In genomic region chr6:139637766-139638165, GRCh38 we compare ENCODE assay signal across 37 cellular contexts.
"Had no signal": no experiment of that assay in that cellular context is flagged by ENCODE, and none has a peak within 500 bp of the region (broad histone marks: within the 10 kb centered on the region; RNA-seq: fewer than 3 reads in every experiment).

No MANE protein-coding gene starts in this region.

- H3K4me3 ChIP-seq: ascending aorta, cardiac muscle cell had no signal

- DNase-seq: activated B cell treated with CpG ODN at 0.5 μM for 24 hours; activated CD4-positive, alpha-beta memory T cell treated with anti-CD3 and anti-CD28 coated beads for 36 hours; activated CD4-positive, alpha-beta T cell treated with anti-CD3 and anti-CD28 coated beads for 4 hours; activated CD4-positive, alpha-beta T cell treated with anti-CD3 and anti-CD28 coated beads, Interleukin-2, amount 10 ng/mL, durations not matched to agents 24 days and 14 days; activated CD4-positive, alpha-beta T cell treated with anti-CD3 and anti-CD28 coated beads, Interleukin-2, amount 50 U/mL, for 1 hour; activated CD4-positive, alpha-beta T cell treated with anti-CD3 and anti-CD28 coated beads, Interleukin-2, amount 50 U/mL, for 4 hours; activated CD4-positive, CD25-positive, alpha-beta regulatory T cell treated with anti-CD3 and anti-CD28 coated beads, Interleukin-2, amount 50 U/mL, for 72 hours; activated CD8-positive, alpha-beta memory T cell treated with anti-CD3 and anti-CD28 coated beads, Interleukin-2, amount 50 U/mL, for 4 hours; activated CD8-positive, alpha-beta T cell treated with anti-CD3 and anti-CD28 coated beads for 36 hours; activated effector memory CD4-positive, alpha-beta T cell treated with Interleukin-2 at 50 U/mL for 16 hours; activated gamma-delta T cell; activated naive CD4-positive, alpha-beta T cell treated with anti-CD3 and anti-CD28 coated beads, Interleukin-2, amount 10 ng/mL, durations not matched to agents 7 days and 5 days; activated naive CD4-positive, alpha-beta T cell treated with Interleukin-2 at 50 U/mL for 16 hours; activated naive CD8-positive, alpha-beta T cell treated with anti-CD3 and anti-CD28 coated beads, Interleukin-2, amount 10 ng/mL, durations not matched to agents 7 days and 5 days; activated naive CD8-positive, alpha-beta T cell treated with anti-CD3 and anti-CD28 coated beads, Interleukin-2, amount 50 U/mL, for 24 hours; activated T-cell treated with anti-CD3 and anti-CD28 coated beads for 4 hours; activated T-cell treated with anti-CD3 and anti-CD28 coated beads, Interleukin-2, amount 50 U/mL, for 1 hour; amygdala; anterior cingulate cortex; caudate nucleus; cerebellar nuclear complex; SW 1271; T-helper 1 cell; T-helper 2 cell; T-helper 9 cell had no signal

- FAIRE-seq: bronchial epithelial cell, TTC549 had no signal

- H3K27me3 ChIP-seq: ascending aorta, cardiac muscle cell had no signal

- H3K4me3 Mint-ChIP-seq: activated B cell treated with CpG ODN at 0.5 μM for 24 hours; activated CD4-positive, alpha-beta memory T cell treated with anti-CD3 and anti-CD28 coated beads for 36 hours; activated CD4-positive, alpha-beta T cell treated with anti-CD3 and anti-CD28 coated beads, Interleukin-2, amount 10 ng/mL, durations not matched to agents 24 days and 14 days; activated CD8-positive, alpha-beta T cell treated with anti-CD3 and anti-CD28 coated beads for 36 hours; activated naive CD4-positive, alpha-beta T cell treated with anti-CD3 and anti-CD28 coated beads, Interleukin-2, amount 10 ng/mL, durations not matched to agents 7 days and 5 days; activated naive CD4-positive, alpha-beta T cell treated with anti-CD3 and anti-CD28 coated beads, Interleukin-2, amount 50 U/mL, for 24 hours; activated naive CD8-positive, alpha-beta T cell; activated naive CD8-positive, alpha-beta T cell treated with anti-CD3 and anti-CD28 coated beads, Interleukin-2, amount 10 ng/mL, durations not matched to agents 7 days and 5 days; activated naive CD8-positive, alpha-beta T cell treated with anti-CD3 and anti-CD28 coated beads, Interleukin-2, amount 50 U/mL, for 24 hours; brain; central memory CD8-positive, alpha-beta T cell; T-helper 1 cell treated with Interleukin-12 subunit alpha and Interleukin-12 subunit beta and Interleukin-4 antibody, amounts not matched to agents 30 μg/mL and 1 μg/mL, for 36 hours; T-helper 2 cell treated with Interferon-gamma antibody and Interleukin-4, amounts not matched to agents 5 μg/mL and 100 μg/mL, for 36 hours had no signal

- ATAC-seq: activated CD8-positive, alpha-beta T cell treated with anti-CD3 and anti-CD28 coated beads for 36 hours; activated naive CD8-positive, alpha-beta T cell treated with anti-CD3 and anti-CD28 coated beads, Interleukin-2, amount 50 U/mL, for 24 hours had no signal

- H3K27ac ChIP-seq: ascending aorta, cardiac muscle cell, VCaP had no signal

- H3K9me3 ChIP-seq: ascending aorta had no signal

- H3K9me3 Mint-ChIP-seq: activated B cell treated with CpG ODN at 0.5 μM for 24 hours; activated CD4-positive, alpha-beta memory T cell treated with anti-CD3 and anti-CD28 coated beads for 36 hours; activated CD8-positive, alpha-beta T cell treated with anti-CD3 and anti-CD28 coated beads for 36 hours; activated naive CD4-positive, alpha-beta T cell treated with anti-CD3 and anti-CD28 coated beads, Interleukin-2, amount 10 ng/mL, durations not matched to agents 7 days and 5 days; activated naive CD4-positive, alpha-beta T cell treated with anti-CD3 and anti-CD28 coated beads, Interleukin-2, amount 50 U/mL, for 24 hours; activated naive CD8-positive, alpha-beta T cell treated with anti-CD3 and anti-CD28 coated beads, Interleukin-2, amount 10 ng/mL, durations not matched to agents 7 days and 5 days; activated naive CD8-positive, alpha-beta T cell treated with anti-CD3 and anti-CD28 coated beads, Interleukin-2, amount 50 U/mL, for 24 hours; activated T-helper 2 cell treated with anti-CD3 and anti-CD28 coated beads, Interferon-gamma antibody, Interleukin-2, Interleukin-4, amounts not matched to agents 10 μg/mL and 5 μg/mL and 100 μg/mL, durations not matched to agents 14 hours and 24 hours and 36 hours; central memory CD8-positive, alpha-beta T cell; T-helper 1 cell treated with Interleukin-12 subunit alpha and Interleukin-12 subunit beta and Interleukin-4 antibody, amounts not matched to agents 30 μg/mL and 1 μg/mL, for 36 hours; T-helper 2 cell treated with Interferon-gamma antibody and Interleukin-4, amounts not matched to agents 5 μg/mL and 100 μg/mL, for 36 hours had no signal

- H3K4me1 ChIP-seq: ascending aorta had no signal

- H3K27ac Mint-ChIP-seq: activated B cell treated with CpG ODN at 0.5 μM for 24 hours; activated CD4-positive, alpha-beta memory T cell treated with anti-CD3 and anti-CD28 coated beads for 36 hours; activated CD4-positive, alpha-beta T cell treated with anti-CD3 and anti-CD28 coated beads, Interleukin-2, amount 10 ng/mL, durations not matched to agents 24 days and 14 days; activated CD8-positive, alpha-beta T cell treated with anti-CD3 and anti-CD28 coated beads for 36 hours; activated naive CD4-positive, alpha-beta T cell treated with anti-CD3 and anti-CD28 coated beads, Interleukin-2, amount 10 ng/mL, durations not matched to agents 7 days and 5 days; activated naive CD4-positive, alpha-beta T cell treated with anti-CD3 and anti-CD28 coated beads, Interleukin-2, amount 50 U/mL, for 24 hours; activated naive CD8-positive, alpha-beta T cell; activated naive CD8-positive, alpha-beta T cell treated with anti-CD3 and anti-CD28 coated beads, Interleukin-2, amount 10 ng/mL, durations not matched to agents 7 days and 5 days; activated naive CD8-positive, alpha-beta T cell treated with anti-CD3 and anti-CD28 coated beads, Interleukin-2, amount 50 U/mL, for 24 hours; activated T-helper 2 cell treated with anti-CD3 and anti-CD28 coated beads, Interferon-gamma antibody, Interleukin-2, Interleukin-4, amounts not matched to agents 10 μg/mL and 5 μg/mL and 100 μg/mL, durations not matched to agents 14 hours and 24 hours and 36 hours; brain; T-helper 1 cell treated with Interleukin-12 subunit alpha and Interleukin-12 subunit beta and Interleukin-4 antibody, amounts not matched to agents 30 μg/mL and 1 μg/mL, for 36 hours; T-helper 2 cell treated with Interferon-gamma antibody and Interleukin-4, amounts not matched to agents 5 μg/mL and 100 μg/mL, for 36 hours had no signal

- H3K36me3 ChIP-seq: ascending aorta, cardiac muscle cell had no signal

- H3K36me3 Mint-ChIP-seq: activated CD4-positive, alpha-beta memory T cell treated with anti-CD3 and anti-CD28 coated beads for 36 hours; activated naive CD4-positive, alpha-beta T cell treated with anti-CD3 and anti-CD28 coated beads, Interleukin-2, amount 10 ng/mL, durations not matched to agents 7 days and 5 days; activated naive CD8-positive, alpha-beta T cell; activated naive CD8-positive, alpha-beta T cell treated with anti-CD3 and anti-CD28 coated beads, Interleukin-2, amount 10 ng/mL, durations not matched to agents 7 days and 5 days; brain had no signal

- H3K4me1 Mint-ChIP-seq: brain had no signal

- H3K27me3 Mint-ChIP-seq: activated B cell treated with CpG ODN at 0.5 μM for 24 hours, brain had no signal
